In the genomic region with DNA sequence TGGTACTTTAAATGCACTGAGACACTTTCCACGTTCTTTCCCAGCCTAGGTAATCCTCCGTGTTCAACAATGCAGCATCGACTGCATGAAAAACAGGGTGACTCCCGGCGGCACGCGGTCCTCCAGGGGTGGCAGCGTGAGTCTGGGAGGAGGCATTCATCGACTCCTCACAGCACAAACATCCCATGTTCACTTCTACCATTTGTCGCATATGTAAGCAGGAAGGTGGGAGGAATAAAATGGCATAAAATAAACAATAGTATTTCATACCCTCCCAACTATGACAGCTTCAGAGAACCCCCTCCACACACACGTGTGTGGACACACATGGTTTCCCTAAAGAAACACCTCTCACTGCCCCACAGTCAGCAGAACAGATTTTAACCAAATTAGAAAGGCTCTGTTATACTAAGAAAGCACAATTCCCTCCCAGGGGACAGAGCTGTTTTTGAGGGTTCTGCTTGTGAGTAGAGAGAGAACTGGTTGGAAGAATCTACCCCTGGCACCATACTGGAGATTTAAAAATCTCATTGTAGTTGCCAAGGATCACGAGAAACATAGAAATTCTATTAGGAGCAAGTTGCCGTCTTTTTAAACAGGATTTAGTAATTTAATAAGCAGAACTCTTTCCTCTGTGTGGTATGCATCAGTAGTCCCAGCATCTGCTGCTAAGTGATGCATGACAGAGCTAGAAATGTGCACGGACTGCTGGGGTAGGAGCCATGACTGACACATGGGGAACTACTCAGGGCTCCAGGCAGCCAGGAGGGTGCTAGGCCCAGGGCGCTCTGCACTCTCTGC, we compare ENCODE assay signal across 1 cellular context.
TF ChIP-seq lines count a peak whose summit lies in the region.

No MANE protein-coding gene starts in this region.

TF ChIP-seq in SK-N-SH treated with all-trans-retinoic acid at 6 μM for 48 hours, 23 proteins besides CTCF, POLR2A, EP300 and RAD21 (continued from another document):
- no peak for TF ChIP-seq BACH2 (CRISPR knock-in tag; IDR thresholded peaks at IDR 0.05; ENCODE audit: borderline replicate concordance)
- TF ChIP-seq CSDC2 (CRISPR knock-in tag; IDR thresholded peaks at IDR 0.05), result no peak
- TF ChIP-seq TCF4 (CRISPR knock-in tag; IDR thresholded peaks at IDR 0.05; ENCODE audit: borderline replicate concordance), result peak; percentile 43; the same call in 1 of the 2 replicates
- 0 out of 2 replicates have a peak, but pooled peaks have one; percentile 13 for TF ChIP-seq SNAI2 (CRISPR knock-in tag; IDR thresholded peaks at IDR 0.05)
- no peak for TF ChIP-seq ZNF565 (CRISPR knock-in tag; conservative IDR thresholded peaks at IDR 0.05; ENCODE audit: low read depth)
- TF ChIP-seq, protein P1, sequence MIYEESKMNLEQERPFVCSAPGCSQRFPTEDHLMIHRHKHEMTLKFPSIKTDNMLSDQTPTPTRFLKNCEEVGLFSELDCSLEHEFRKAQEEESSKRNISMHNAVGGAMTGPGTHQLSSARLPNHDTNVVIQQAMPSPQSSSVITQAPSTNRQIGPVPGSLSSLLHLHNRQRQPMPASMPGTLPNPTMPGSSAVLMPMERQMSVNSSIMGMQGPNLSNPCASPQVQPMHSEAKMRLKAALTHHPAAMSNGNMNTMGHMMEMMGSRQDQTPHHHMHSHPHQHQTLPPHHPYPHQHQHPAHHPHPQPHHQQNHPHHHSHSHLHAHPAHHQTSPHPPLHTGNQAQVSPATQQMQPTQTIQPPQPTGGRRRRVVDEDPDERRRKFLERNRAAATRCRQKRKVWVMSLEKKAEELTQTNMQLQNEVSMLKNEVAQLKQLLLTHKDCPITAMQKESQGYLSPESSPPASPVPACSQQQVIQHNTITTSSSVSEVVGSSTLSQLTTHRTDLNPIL (CRISPR knock-in tag; IDR thresholded peaks at IDR 0.05; ENCODE audit: low read depth), result no peak
- no peak for TF ChIP-seq ARNTL (CRISPR knock-in tag; IDR thresholded peaks at IDR 0.05; ENCODE audit: borderline replicate concordance, low read depth)
- TF ChIP-seq PATZ1 (CRISPR knock-in tag; IDR thresholded peaks at IDR 0.05; ENCODE audit: borderline replicate concordance), result no peak
- TF ChIP-seq ISL1 (CRISPR knock-in tag; IDR thresholded peaks at IDR 0.05), result no peak; the same call in 1 of the 2 replicates
- no peak for TF ChIP-seq OSR1 (CRISPR knock-in tag; IDR thresholded peaks at IDR 0.05)
- no peak for TF ChIP-seq PPARA (CRISPR knock-in tag; IDR thresholded peaks at IDR 0.05; ENCODE audit: borderline replicate concordance)
